20 cellular contexts compared by ENCODE assay signal in the genomic region with DNA sequence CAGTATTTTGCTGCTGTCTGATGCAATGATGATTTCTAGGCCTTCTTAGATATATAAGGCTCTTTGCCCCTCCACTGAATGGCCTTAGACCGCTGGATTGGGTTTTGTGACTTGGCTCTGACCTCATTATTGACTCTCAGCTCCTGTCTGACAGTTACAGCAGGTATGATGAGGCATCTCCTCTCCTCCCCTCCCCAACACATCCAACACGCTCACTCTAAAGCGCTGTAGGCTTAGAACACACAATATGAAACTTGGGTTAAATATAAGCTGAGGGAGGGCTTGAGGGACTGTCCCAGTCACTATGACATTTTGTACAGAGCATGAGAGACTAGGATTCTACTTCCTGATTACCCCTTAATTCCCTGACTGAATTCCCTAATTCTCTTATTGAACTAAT. TPM values are rescaled to one million over a fixed set of nuclear protein-coding genes. Genes with fewer than 3 reads are reported as not detected.
A peak's percentile ranks its signal among the peaks of the same experiment; 100 is the strongest.
DNase-seq lines count a peak whose midpoint lies in the region; ATAC-seq and TF ChIP-seq lines count a peak whose summit lies in the region.
"Had no signal": no experiment of that assay in that cellular context is flagged by ENCODE, and none has a peak within 500 bp of the region (broad histone marks: within the 10 kb centered on the region; RNA-seq: fewer than 3 reads in every experiment).

No MANE protein-coding gene starts in this region.

- H3K36me3 ChIP-seq in A673 (ENCODE audit: insufficient read depth, low read length, poor library complexity, severe bottlenecking) (no peaks in the 10 kb centered on the region), H7 (replicated peaks; ENCODE audit: control insufficient read depth, insufficient read depth, low read length) (no peaks in the 10 kb centered on the region)
- H3K36me3 ChIP-seq: adrenal gland had no signal

- H3K9me3 ChIP-seq in A673 (ENCODE audit: low read depth, low read length, poor library complexity, severe bottlenecking), result no peaks in the 10 kb centered on the region
- H3K9me3 ChIP-seq: adrenal gland, thoracic aorta had no signal

- no TSS peak for BruUV-seq in A673 (replicated peaks; lab: Mats Ljungman, UMichigan)

- POLR2A ChIA-PET in A673 (lab: Charles Lee; ENCODE audit: low non-redundant PET), result no interaction called here

- H3K27me3 ChIP-seq in A673 (replicated peaks; ENCODE audit: insufficient read depth, low read depth, low read length, poor library complexity) (no peaks in the 10 kb centered on the region), H7 (ENCODE audit: control insufficient read depth, insufficient read depth, low read length) (no peaks in the 10 kb centered on the region)
- H3K27me3 ChIP-seq: adrenal gland had no signal

- CTCF ChIA-PET in A673 (lab: Charles Lee), result no interaction called here

- peak overlapping the region; percentile 12 for H3K27ac ChIP-seq in A673 (ENCODE audit: low read depth, low read length, poor library complexity, severe bottlenecking)
- H3K27ac ChIP-seq: adrenal gland, epithelial cell of prostate, parathyroid adenoma, thoracic aorta had no signal

- peak; percentile 79 for ATAC-seq in GM19324 (IDR thresholded peaks at IDR 0.05; ENCODE audit: low FRiP score, unreplicated experiment)
- peak; percentile 83 for ATAC-seq in HG02571 (IDR thresholded peaks at IDR 0.05; ENCODE audit: unreplicated experiment)
- ATAC-seq in HG03139 (IDR thresholded peaks at IDR 0.05; ENCODE audit: unreplicated experiment), result peak; percentile 89

- intact Hi-C loops in A673 (cut with micrococcal nuclease; ENCODE audit: unreplicated experiment), result no loop called here

- peaks cover 24% of the 10 kb centered on the region for H3K4me1 ChIP-seq in A673 (ENCODE audit: insufficient read depth, low read length, poor library complexity, severe bottlenecking)
- H3K4me1 ChIP-seq: adrenal gland, parathyroid adenoma had no signal

- DNase-seq in A673 (ENCODE audit: low spot score) (no peak), hypothalamus (lab: John Stamatoyannopoulos, UW) (no peak), H7 (no peak), HuH-7.5 (ENCODE audit: low spot score) (no peak), NCI-H748 treated with DMSO at 0.1 percent for 48 hours (lab: John Stamatoyannopoulos, UW) (no peak)
- DNase-seq: activated T-cell treated with anti-CD3 and anti-CD28 coated beads for 4 hours; adrenal gland; CD8-positive, alpha-beta memory T cell; glutamatergic neuron; kidney; NCI-H1694 treated with DMSO at 0.1 percent for 48 hours; NCI-H524 had no signal

- H3K4me3 ChIP-seq in A673 (ENCODE audit: low read depth, low read length, poor library complexity, severe bottlenecking) (no peak overlapping the region), H7 (ENCODE audit: insufficient read depth, low read depth, low read length) (no peak overlapping the region)
- H3K4me3 ChIP-seq: adrenal gland, thoracic aorta had no signal

- no peak for TF ChIP-seq CTCF in A673 (conservative IDR thresholded peaks at IDR 0.05; ENCODE audit: low read depth, low read length)

RNA-seq across cellular contexts. Expression of a gene that starts 18.8 kb away (rescaled TPM):
- 27.7 and 28.8 TPM in 2 replicates for total RNA-seq in A673 (2021)
- 197 and 1,033 TPM in 2 replicates for total RNA-seq in H7 (2014; rRNA removed; shearing (Covaris generic))
- total RNA-seq: adrenal gland; CD8-positive, alpha-beta memory T cell; H4; kidney; T-helper 1 cell treated with Interleukin-12 subunit alpha and Interleukin-12 subunit beta and Interleukin-4 antibody, amounts not matched to agents 30 ng/mL and 1 ng/mL, for 36 hours; thoracic aorta had no signal

RNA-seq across cellular contexts. Expression of a gene that starts 48.1 kb away (rescaled TPM):
- 22.7 and 30.4 TPM in 2 replicates for total RNA-seq in A673 (2021)
- total RNA-seq in H7 (2014; rRNA removed; shearing (Covaris generic)), result 3.7 and 4.1 TPM in 2 replicates
